1 cellular context compared by ENCODE assay signal in the genomic region with DNA sequence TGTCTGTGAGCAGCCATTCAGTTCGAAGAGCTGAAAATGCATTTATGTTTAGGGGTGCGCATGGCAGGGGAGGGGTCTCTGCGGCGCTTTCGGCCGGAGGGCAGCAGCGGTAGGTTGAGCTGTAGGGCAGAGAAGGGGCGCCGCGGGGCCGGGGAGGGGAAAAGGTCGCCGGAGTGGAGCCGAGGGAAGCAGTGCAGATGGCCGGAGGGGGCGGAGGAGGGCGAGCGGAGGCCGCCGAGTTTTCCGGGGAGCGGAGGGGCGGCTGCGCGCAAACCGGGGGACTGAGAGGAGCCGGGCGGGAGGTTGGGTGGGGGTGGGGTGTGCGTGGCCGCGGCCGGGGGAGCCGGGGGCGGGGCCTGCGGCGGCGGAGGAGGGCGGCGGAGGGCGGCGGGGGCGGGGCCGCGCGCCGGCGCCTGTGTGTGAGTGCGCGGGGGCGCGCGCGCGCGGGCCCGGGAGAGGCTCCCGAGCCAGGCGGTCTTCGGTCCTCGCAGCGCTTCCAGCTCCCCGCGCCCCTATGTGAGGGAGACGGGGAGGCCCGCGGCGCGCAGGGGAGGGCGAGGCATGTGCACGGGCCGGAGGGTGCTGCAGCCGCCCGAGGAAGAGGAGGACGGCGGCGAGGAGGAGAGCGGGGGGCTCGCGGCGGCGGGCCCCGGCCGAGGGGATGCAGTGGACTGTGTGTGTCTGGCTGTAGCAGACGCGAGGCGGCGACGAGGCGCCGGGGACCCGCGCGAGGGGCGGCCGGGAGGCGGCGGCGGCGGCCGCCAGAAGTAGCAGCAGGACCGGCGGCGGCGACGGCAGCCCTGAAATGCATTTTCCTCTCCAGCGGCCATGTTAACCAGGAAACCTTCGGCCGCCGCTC.
TF ChIP-seq lines count a peak whose summit lies in the region.

Gene DYRK2 (plus strand): TSS at position 440 of the 859 bp plus-strand sequence. CDS start 389 bp downstream, at position 829.

TF ChIP-seq in K562, 482 proteins besides CTCF, POLR2A, EP300 and RAD21 (continued from another document and continues in another):
- TF ChIP-seq SREBF1 (IDR thresholded peaks at IDR 0.05; ENCODE audit: borderline replicate concordance, low read depth, low read length) (no peak), ARID2 (IDR thresholded peaks at IDR 0.05) (no peak), MAZ (CRISPR knock-in tag; conservative IDR thresholded peaks at IDR 0.05 in 1 of 2, IDR thresholded peaks at IDR 0.05 in 1 of 2) (peak; percentile 25 to 34; a peak in 3 of 4 replicates), SMARCE1 (IDR thresholded peaks at IDR 0.05) (no peak), FUS (optimal IDR thresholded peaks at IDR 0.05; ENCODE audit: low read depth, low read length) (peak; percentile 39), KLF1 (tag; IDR thresholded peaks at IDR 0.05) (no peak), STAG1 (CRISPR knock-in tag; IDR thresholded peaks at IDR 0.05; ENCODE audit: borderline replicate concordance) (no peak), GTF2B (IDR thresholded peaks at IDR 0.05; ENCODE audit: extremely low read depth, insufficient read length) (no peak), NRF1 (conservative IDR thresholded peaks at IDR 0.05 in 1 of 2, IDR thresholded peaks at IDR 0.05 in 1 of 2) (peak in 1 of 2 experiments; percentile 60; a peak in 2 of 4 replicates), TAF1 (IDR thresholded peaks at IDR 0.05; ENCODE audit: control insufficient read depth, extremely low read depth, insufficient read depth, low read length, severe bottlenecking) (peak; percentile 72), MEIS2 (IDR thresholded peaks at IDR 0.05; ENCODE audit: partially characterized antibody) (no peak), HLTF (IDR thresholded peaks at IDR 0.05) (no peak), KAT2B (IDR thresholded peaks at IDR 0.05; ENCODE audit: low read depth, low read length) (no peak), ATF2 (CRISPR knock-in tag; IDR thresholded peaks at IDR 0.05) (no peak), NR4A1 (CRISPR knock-in tag; IDR thresholded peaks at IDR 0.05) (0 out of 2 replicates have a peak, but pooled peaks have one; percentile 41), NR4A1 (tag; IDR thresholded peaks at IDR 0.05) (no peak), CEBPG (CRISPR knock-in tag; IDR thresholded peaks at IDR 0.05) (no peak), CEBPG (tag; conservative IDR thresholded peaks at IDR 0.05 in 1 of 2, IDR thresholded peaks at IDR 0.05 in 1 of 2) (no peak), HCFC1 (IDR thresholded peaks at IDR 0.05; ENCODE audit: low read depth, low read length) (no peak), MEF2D (tag; conservative IDR thresholded peaks at IDR 0.05; ENCODE audit: low read depth) (no peak), POLR2G (IDR thresholded peaks at IDR 0.05; ENCODE audit: low read depth, low read length) (peak; percentile 85), NFIC (IDR thresholded peaks at IDR 0.05) (peak; percentile 42), RBFOX2 (IDR thresholded peaks at IDR 0.05; ENCODE audit: low read depth, low read length) (peak; percentile 69), KLF16 (IDR thresholded peaks at IDR 0.05) (no peak), SUPT5H (IDR thresholded peaks at IDR 0.05) (peak; percentile 78), REST (CRISPR knock-in tag; IDR thresholded peaks at IDR 0.05; ENCODE audit: low read depth) (0 out of 2 replicates have a peak, but pooled peaks have one; percentile 26)
- TF ChIP-seq, protein P1, sequence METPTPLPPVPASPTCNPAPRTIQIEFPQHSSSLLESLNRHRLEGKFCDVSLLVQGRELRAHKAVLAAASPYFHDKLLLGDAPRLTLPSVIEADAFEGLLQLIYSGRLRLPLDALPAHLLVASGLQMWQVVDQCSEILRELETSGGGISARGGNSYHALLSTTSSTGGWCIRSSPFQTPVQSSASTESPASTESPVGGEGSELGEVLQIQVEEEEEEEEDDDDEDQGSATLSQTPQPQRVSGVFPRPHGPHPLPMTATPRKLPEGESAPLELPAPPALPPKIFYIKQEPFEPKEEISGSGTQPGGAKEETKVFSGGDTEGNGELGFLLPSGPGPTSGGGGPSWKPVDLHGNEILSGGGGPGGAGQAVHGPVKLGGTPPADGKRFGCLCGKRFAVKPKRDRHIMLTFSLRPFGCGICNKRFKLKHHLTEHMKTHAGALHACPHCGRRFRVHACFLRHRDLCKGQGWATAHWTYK (CRISPR knock-in tag; IDR thresholded peaks at IDR 0.05): peak; percentile 50; the same call in 1 of the 2 replicates
- TF ChIP-seq, protein P2, sequence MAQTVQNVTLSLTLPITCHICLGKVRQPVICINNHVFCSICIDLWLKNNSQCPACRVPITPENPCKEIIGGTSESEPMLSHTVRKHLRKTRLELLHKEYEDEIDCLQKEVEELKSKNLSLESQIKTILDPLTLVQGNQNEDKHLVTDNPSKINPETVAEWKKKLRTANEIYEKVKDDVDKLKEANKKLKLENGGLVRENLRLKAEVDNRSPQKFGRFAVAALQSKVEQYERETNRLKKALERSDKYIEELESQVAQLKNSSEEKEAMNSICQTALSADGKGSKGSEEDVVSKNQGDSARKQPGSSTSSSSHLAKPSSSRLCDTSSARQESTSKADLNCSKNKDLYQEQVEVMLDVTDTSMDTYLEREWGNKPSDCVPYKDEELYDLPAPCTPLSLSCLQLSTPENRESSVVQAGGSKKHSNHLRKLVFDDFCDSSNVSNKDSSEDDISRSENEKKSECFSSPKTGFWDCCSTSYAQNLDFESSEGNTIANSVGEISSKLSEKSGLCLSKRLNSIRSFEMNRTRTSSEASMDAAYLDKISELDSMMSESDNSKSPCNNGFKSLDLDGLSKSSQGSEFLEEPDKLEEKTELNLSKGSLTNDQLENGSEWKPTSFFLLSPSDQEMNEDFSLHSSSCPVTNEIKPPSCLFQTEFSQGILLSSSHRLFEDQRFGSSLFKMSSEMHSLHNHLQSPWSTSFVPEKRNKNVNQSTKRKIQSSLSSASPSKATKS (CRISPR knock-in tag; IDR thresholded peaks at IDR 0.05): no peak
- TF ChIP-seq, protein P3, sequence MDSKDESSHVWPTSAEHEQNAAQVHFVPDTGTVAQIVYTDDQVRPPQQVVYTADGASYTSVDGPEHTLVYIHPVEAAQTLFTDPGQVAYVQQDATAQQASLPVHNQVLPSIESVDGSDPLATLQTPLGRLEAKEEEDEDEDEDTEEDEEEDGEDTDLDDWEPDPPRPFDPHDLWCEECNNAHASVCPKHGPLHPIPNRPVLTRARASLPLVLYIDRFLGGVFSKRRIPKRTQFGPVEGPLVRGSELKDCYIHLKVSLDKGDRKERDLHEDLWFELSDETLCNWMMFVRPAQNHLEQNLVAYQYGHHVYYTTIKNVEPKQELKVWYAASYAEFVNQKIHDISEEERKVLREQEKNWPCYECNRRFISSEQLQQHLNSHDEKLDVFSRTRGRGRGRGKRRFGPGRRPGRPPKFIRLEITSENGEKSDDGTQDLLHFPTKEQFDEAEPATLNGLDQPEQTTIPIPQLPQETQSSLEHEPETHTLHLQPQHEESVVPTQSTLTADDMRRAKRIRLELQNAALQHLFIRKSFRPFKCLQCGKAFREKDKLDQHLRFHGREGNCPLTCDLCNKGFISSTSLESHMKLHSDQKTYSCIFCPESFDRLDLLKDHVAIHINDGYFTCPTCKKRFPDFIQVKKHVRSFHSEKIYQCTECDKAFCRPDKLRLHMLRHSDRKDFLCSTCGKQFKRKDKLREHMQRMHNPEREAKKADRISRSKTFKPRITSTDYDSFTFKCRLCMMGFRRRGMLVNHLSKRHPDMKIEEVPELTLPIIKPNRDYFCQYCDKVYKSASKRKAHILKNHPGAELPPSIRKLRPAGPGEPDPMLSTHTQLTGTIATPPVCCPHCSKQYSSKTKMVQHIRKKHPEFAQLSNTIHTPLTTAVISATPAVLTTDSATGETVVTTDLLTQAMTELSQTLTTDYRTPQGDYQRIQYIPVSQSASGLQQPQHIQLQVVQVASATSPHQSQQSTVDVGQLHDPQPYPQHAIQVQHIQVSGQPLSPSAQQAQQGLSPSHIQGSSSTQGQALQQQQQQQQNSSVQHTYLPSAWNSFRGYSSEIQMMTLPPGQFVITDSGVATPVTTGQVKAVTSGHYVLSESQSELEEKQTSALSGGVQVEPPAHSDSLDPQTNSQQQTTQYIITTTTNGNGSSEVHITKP (IDR thresholded peaks at IDR 0.05; ENCODE audit: partially characterized antibody): no peak
- TF ChIP-seq, protein P4, sequence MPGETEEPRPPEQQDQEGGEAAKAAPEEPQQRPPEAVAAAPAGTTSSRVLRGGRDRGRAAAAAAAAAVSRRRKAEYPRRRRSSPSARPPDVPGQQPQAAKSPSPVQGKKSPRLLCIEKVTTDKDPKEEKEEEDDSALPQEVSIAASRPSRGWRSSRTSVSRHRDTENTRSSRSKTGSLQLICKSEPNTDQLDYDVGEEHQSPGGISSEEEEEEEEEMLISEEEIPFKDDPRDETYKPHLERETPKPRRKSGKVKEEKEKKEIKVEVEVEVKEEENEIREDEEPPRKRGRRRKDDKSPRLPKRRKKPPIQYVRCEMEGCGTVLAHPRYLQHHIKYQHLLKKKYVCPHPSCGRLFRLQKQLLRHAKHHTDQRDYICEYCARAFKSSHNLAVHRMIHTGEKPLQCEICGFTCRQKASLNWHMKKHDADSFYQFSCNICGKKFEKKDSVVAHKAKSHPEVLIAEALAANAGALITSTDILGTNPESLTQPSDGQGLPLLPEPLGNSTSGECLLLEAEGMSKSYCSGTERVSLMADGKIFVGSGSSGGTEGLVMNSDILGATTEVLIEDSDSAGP (CRISPR knock-in tag; IDR thresholded peaks at IDR 0.05): no peak
- TF ChIP-seq, protein P5, sequence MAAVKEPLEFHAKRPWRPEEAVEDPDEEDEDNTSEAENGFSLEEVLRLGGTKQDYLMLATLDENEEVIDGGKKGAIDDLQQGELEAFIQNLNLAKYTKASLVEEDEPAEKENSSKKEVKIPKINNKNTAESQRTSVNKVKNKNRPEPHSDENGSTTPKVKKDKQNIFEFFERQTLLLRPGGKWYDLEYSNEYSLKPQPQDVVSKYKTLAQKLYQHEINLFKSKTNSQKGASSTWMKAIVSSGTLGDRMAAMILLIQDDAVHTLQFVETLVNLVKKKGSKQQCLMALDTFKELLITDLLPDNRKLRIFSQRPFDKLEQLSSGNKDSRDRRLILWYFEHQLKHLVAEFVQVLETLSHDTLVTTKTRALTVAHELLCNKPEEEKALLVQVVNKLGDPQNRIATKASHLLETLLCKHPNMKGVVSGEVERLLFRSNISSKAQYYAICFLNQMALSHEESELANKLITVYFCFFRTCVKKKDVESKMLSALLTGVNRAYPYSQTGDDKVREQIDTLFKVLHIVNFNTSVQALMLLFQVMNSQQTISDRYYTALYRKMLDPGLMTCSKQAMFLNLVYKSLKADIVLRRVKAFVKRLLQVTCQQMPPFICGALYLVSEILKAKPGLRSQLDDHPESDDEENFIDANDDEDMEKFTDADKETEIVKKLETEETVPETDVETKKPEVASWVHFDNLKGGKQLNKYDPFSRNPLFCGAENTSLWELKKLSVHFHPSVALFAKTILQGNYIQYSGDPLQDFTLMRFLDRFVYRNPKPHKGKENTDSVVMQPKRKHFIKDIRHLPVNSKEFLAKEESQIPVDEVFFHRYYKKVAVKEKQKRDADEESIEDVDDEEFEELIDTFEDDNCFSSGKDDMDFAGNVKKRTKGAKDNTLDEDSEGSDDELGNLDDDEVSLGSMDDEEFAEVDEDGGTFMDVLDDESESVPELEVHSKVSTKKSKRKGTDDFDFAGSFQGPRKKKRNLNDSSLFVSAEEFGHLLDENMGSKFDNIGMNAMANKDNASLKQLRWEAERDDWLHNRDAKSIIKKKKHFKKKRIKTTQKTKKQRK (IDR thresholded peaks at IDR 0.05; ENCODE audit: borderline replicate concordance, low read depth, low read length): no peak
